Comparison of ENCODE assay signal across 16 cellular contexts in the genomic region with DNA sequence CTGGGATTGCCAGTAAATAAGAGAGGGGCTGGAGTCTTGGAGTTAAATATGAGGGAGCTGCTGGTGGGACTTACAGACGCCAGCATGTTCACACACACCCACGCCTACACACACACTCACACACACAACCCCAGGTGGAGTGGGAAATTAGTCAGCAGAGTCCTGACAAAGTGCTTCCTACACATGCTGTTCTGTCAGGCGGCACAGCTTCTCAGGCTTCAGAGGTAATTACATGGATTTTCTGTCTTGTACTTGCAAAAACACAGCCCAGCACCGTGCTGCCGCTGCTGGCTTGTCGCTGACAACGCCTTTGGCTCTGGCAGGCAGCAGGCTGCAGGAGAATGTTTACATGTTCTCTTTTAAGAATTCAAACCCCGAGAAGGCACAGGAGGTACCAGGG.
DNase-seq lines count a peak whose midpoint lies in the region; ATAC-seq and TF ChIP-seq lines count a peak whose summit lies in the region.
"Had no signal": no experiment of that assay in that cellular context is flagged by ENCODE, and none has a peak within 500 bp of the region (broad histone marks: within the 10 kb centered on the region; RNA-seq: fewer than 3 reads in every experiment).

No MANE protein-coding gene starts in this region.

- CTCF ChIA-PET in GM10248 (lab: Yijun Ruan, JAX): interaction anchor here (1.1 kb wide), 1 partner anchor 10 kb away, joined by 3 read pairs; no protein-coding TSS in a partner anchor

- POLR2A ChIA-PET in GM10248 (lab: Yijun Ruan, JAX): no interaction called here

- H3K4ac ChIP-seq in mesendoderm (ENCODE audit: low read depth, low read length): no peak overlapping the region

- no peak overlapping the region for H2BK15ac ChIP-seq in mesendoderm (replicated peaks; ENCODE audit: low read depth)

- H2BK120ac ChIP-seq in mesendoderm (ENCODE audit: low read depth, low read length): no peak overlapping the region

- H3K9ac ChIP-seq in mesendoderm (ENCODE audit: low read length): no peak overlapping the region

- H3K4me1 ChIP-seq in esophagus (ENCODE audit: control insufficient read depth in 2 of 2, insufficient read depth in 2 of 2, low read length in 1 of 2) (peaks cover 0 to 6% of the 10 kb centered on the region in 2 donors), mesendoderm (ENCODE audit: control insufficient read depth, low read depth, low read length) (no peaks in the 10 kb centered on the region)
- H3K4me1 ChIP-seq: colonic mucosa had no signal

- H3K4me2 ChIP-seq in mesendoderm (ENCODE audit: low read length): no peak overlapping the region
- H3K4me2 ChIP-seq: PC-9 had no signal

- H3K56ac ChIP-seq in mesendoderm (ENCODE audit: low read length): no peak overlapping the region

- H3K18ac ChIP-seq in mesendoderm (ENCODE audit: low read length): no peak overlapping the region

- no peaks in the 10 kb centered on the region for H3K9me3 ChIP-seq in esophagus (ENCODE audit: control insufficient read depth in 2 of 2, insufficient read depth in 1 of 2, low read depth in 1 of 2, low read length in 1 of 2)
- H3K9me3 ChIP-seq: colonic mucosa had no signal

- H4K5ac ChIP-seq in mesendoderm (ENCODE audit: low read length): no peak overlapping the region

- H3K27ac ChIP-seq in esophagus (ENCODE audit: low read depth in 2 of 2, low read length in 1 of 2) (peak overlapping the region; percentile 59 to 62), mesendoderm (ENCODE audit: low read depth, low read length) (no peak overlapping the region)
- H3K27ac ChIP-seq: colonic mucosa, PC-9 had no signal

- no peak overlapping the region for H4K8ac ChIP-seq in mesendoderm (ENCODE audit: low read depth, low read length)

- no peak overlapping the region for H2BK5ac ChIP-seq in mesendoderm (ENCODE audit: low read length)

- WGBS in esophagus, 2 donors: 25 to 27% methylated on average over 8 of the region's 8 CpGs
- WGBS in mesendoderm (ENCODE audit: extremely low coverage, insufficient coverage, low lambda C conversion rate): no CpG with 5 or more reads among the region's 8 CpGs

- H3K4me3 ChIP-seq in esophagus (ENCODE audit: low read depth in 1 of 2, low read length in 2 of 2) (peak overlapping the region in 1 of 2 donors; percentile 7), mesendoderm (ENCODE audit: low read length) (no peak overlapping the region)
- H3K4me3 ChIP-seq: colonic mucosa, K562, PC-9 had no signal

- no peaks in the 10 kb centered on the region for H3K36me3 ChIP-seq in esophagus (ENCODE audit: control insufficient read depth in 2 of 2, insufficient read depth in 2 of 2, low read length in 1 of 2)
- no peaks in the 10 kb centered on the region for H3K36me3 ChIP-seq in mesendoderm (ENCODE audit: control insufficient read depth, insufficient read depth, low read length)
- H3K36me3 ChIP-seq: colonic mucosa had no signal

- no peak overlapping the region for H3K23ac ChIP-seq in mesendoderm (ENCODE audit: low read length)

- H3K79me1 ChIP-seq in mesendoderm (ENCODE audit: low read length): no peaks in the 10 kb centered on the region

- H3K27me3 ChIP-seq in esophagus (ENCODE audit: control insufficient read depth in 1 of 2, insufficient read depth in 2 of 2, low read length in 2 of 2): no peaks in the 10 kb centered on the region
- no peaks in the 10 kb centered on the region for H3K27me3 ChIP-seq in mesendoderm (ENCODE audit: insufficient read depth, low read length, poor library complexity)
- H3K27me3 ChIP-seq: colonic mucosa had no signal

- H2AK5ac ChIP-seq in mesendoderm (ENCODE audit: low read length): no peak overlapping the region

- H3K79me2 ChIP-seq in mesendoderm (ENCODE audit: control insufficient read depth, insufficient read depth, low read length): no peaks in the 10 kb centered on the region

- no peak for TF ChIP-seq CTCF in GM10248 (IDR thresholded peaks at IDR 0.05; ENCODE audit: control extremely low read depth, extremely low read depth, low read depth, missing control alignments)

- DNase-seq in GM10248 (ENCODE audit: extremely low spot score) (peak; percentile 10), NCI-H146 (lab: John Stamatoyannopoulos, UW) (peak; percentile 74), occipital lobe (lab: John Stamatoyannopoulos, UW) (peak; percentile 72), mesendoderm (no peak), COLO668 (lab: John Stamatoyannopoulos, UW; ENCODE audit: unreplicated experiment) (no peak), GM19240 (ENCODE audit: insufficient read length, low spot score) (no peak)
- DNase-seq: AML-193; colonic mucosa; DMS79; naive thymus-derived CD4-positive, alpha-beta T cell; NCI-H187; PC-9; stimulated activated naive B cell treated with anti-CD40 and anti-IgM and Interleukin-4, amounts not matched to agents 10 μg/mL and 1 μg/mL and 100 μg/mL, for 72 hours had no signal

- no peak for ATAC-seq in GM19035 (IDR thresholded peaks at IDR 0.05; ENCODE audit: unreplicated experiment)
- ATAC-seq: K562; naive thymus-derived CD4-positive, alpha-beta T cell; stimulated activated naive B cell treated with anti-CD40 and anti-IgM and Interleukin-4, amounts not matched to agents 10 μg/mL and 1 μg/mL and 100 μg/mL, for 72 hours had no signal

Comparison
In these comparisons a context has a peak if more than half of its experiments do, and no peak if none do; other contexts are left out.
1. DNase-seq: peak in GM10248 (single experiment), NCI-H146 (single experiment) and occipital lobe (single experiment); none in mesendoderm (single experiment), COLO668 (single experiment) and GM19240 (single experiment).